ENCODE assay signal across 8 cellular contexts in the genomic region with DNA sequence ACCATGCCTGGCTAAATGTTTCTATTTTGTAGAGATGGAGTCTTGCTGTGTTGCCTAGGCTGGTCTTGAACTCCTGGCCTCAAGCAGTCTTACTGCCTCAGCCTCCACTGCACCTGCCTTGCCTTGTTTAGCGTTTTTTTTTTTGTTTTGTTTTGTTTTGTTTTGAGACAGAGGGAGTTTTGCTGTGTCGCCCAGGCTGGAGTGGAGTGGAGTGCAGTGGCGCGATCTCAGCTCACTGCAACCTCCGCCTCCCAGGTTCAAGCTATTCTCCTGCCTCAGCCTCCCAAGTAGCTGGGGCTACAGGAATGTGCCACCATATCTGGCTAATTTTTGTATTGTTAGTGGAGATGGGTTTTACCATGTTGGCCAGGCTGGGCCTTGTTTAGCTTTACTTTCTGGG. TPM values are rescaled to one million over a fixed set of nuclear protein-coding genes. Genes with fewer than 3 reads are reported as not detected.
DNase-seq lines count a peak whose midpoint lies in the region; ATAC-seq, FAIRE-seq and TF ChIP-seq lines count a peak whose summit lies in the region.
"Not testable (repeated sequence)": the region's sequence is repeated elsewhere in the genome, so short reads cannot be mapped to it uniquely, and the experiment has no call there.

No MANE protein-coding gene starts in this region.

- peaks cover 38% of the 10 kb centered on the region for H3K4me1 ChIP-seq in CD4-positive, CD25-positive, alpha-beta regulatory T cell (ENCODE audit: control insufficient read depth, insufficient read depth, low read length, poor library complexity, severe bottlenecking)
- not testable (repeated sequence) for H3K4me1 ChIP-seq in HEK293 (ENCODE audit: control insufficient read depth, insufficient read depth, low read length); H1 (replicated peaks in 1 of 4; ENCODE audit: control insufficient read depth in 3 of 4, insufficient read depth in 4 of 4, low read length in 3 of 4)
- peaks cover 13 to 24% of the 10 kb centered on the region in 2 experiments for H3K4me1 ChIP-seq in neutrophil (ENCODE audit: control insufficient read depth in 1 of 2, insufficient read depth in 1 of 2, low read depth in 1 of 2, low read length in 1 of 2)

- not testable (repeated sequence) for TF ChIP-seq EP300 in H1 (IDR thresholded peaks at IDR 0.05; ENCODE audit: borderline replicate concordance in 1 of 2, low read depth in 2 of 2, low read length in 2 of 2)

- H3K9me3 ChIP-seq in CD4-positive, CD25-positive, alpha-beta regulatory T cell (ENCODE audit: control insufficient read depth in 2 of 2, low read length in 2 of 2); HEK293 (ENCODE audit: control insufficient read depth, insufficient read depth, low read depth, low read length); H1 (ENCODE audit: insufficient read depth in 2 of 2, low read depth in 1 of 2, low read length in 1 of 2); neutrophil: not testable (repeated sequence)

- H2BK12ac ChIP-seq in H1 (ENCODE audit: low read depth, low read length), result not testable (repeated sequence)

- not testable (repeated sequence) for DNase-seq in CD4-positive, CD25-positive, alpha-beta regulatory T cell; activated T-cell treated with anti-CD3 and anti-CD28 coated beads, Interleukin-2, amount 50 U/mL, for 24 hours; activated naive CD8-positive, alpha-beta T cell treated with anti-CD3 and anti-CD28 coated beads, Interleukin-2, amount 50 U/mL, for 24 hours; H1 (ENCODE audit: low read depth in 1 of 2, low spot score in 2 of 2); mesothelial cell of epicardium (ENCODE audit: low spot score in 2 of 2, unreplicated experiment in 2 of 2)

- POLR2A ChIA-PET in HEK293 (lab: Yijun Ruan, JAX) (interaction anchor here (0.6 to 0.7 kb wide), 2 partner anchors 9 to 43 kb away, joined by 4 to 6 read pairs; no protein-coding TSS in a partner anchor), H1 (lab: Charles Lee; ENCODE audit: partially characterized antibody) (interaction anchor here (0.8 to 3.0 kb wide), 6 partner anchors 8 to 48 kb away, joined by 3 to 10 read pairs (median 3); a partner anchor contains a TSS)

- H3K36me3 ChIP-seq in CD4-positive, CD25-positive, alpha-beta regulatory T cell (ENCODE audit: control insufficient read depth, insufficient read depth, low read length); H1 (ENCODE audit: control insufficient read depth in 2 of 4, insufficient read depth in 4 of 4, low read length in 3 of 4); neutrophil: not testable (repeated sequence)
- H3K36me3 ChIP-seq in HEK293 (ENCODE audit: control insufficient read depth in 2 of 2, insufficient read depth in 1 of 2, low read length in 2 of 2), result peaks cover 22 to 25% of the 10 kb centered on the region in 2 experiments

- H2AFZ ChIP-seq in H1 (ENCODE audit: low read length), result not testable (repeated sequence)

- not testable (repeated sequence) for H4K91ac ChIP-seq in H1 (replicated peaks; ENCODE audit: insufficient read length, low read length)

- not testable (repeated sequence) for H3K4me3 ChIP-seq in CD4-positive, CD25-positive, alpha-beta regulatory T cell (ENCODE audit: low read depth, low read length); HEK293 (ENCODE audit: low read depth, low read length); H1 (ENCODE audit: extremely low read depth in 1 of 4, insufficient read depth in 2 of 4, low read depth in 3 of 4, low read length in 4 of 4); neutrophil (ENCODE audit: low read depth in 1 of 2, low read length in 1 of 2)

- not testable (repeated sequence) for FAIRE-seq in H1 (lab: Jason Lieb, UNC)

- H3K27me3 ChIP-seq in CD4-positive, CD25-positive, alpha-beta regulatory T cell (ENCODE audit: control insufficient read depth, insufficient read depth, low read length); H1 (replicated peaks in 1 of 4; ENCODE audit: control insufficient read depth in 3 of 4, extremely low read depth in 1 of 4, insufficient read depth in 3 of 4, low read length in 3 of 4); neutrophil: not testable (repeated sequence)

- H3K23me2 ChIP-seq in H1 (ENCODE audit: low read depth, low read length), result not testable (repeated sequence)

- H2BK15ac ChIP-seq in H1 (ENCODE audit: low read length), result not testable (repeated sequence)

- not testable (repeated sequence) for TF ChIP-seq POLR2A in H1 (IDR thresholded peaks at IDR 0.05; ENCODE audit: control extremely low read depth in 1 of 2, low read depth in 2 of 2, low read length in 2 of 2)

- H4K8ac ChIP-seq in H1 (ENCODE audit: extremely low read depth, insufficient read depth, low read length), result not testable (repeated sequence)

- TF ChIP-seq RAD21 in H1 (IDR thresholded peaks at IDR 0.05 in 1 of 2, conservative IDR thresholded peaks at IDR 0.05 in 1 of 2; ENCODE audit: low read depth in 2 of 2, low read length in 2 of 2), result not testable (repeated sequence)

- not testable (repeated sequence) for H3K79me1 ChIP-seq in H1 (ENCODE audit: low read depth, low read length)

- not testable (repeated sequence) for H2BK120ac ChIP-seq in H1 (replicated peaks; ENCODE audit: low read depth, low read length)

- CTCF ChIA-PET in HEK293 (lab: Yijun Ruan, JAX), result not testable (repeated sequence)
- CTCF ChIA-PET in H1 (lab: Charles Lee; ENCODE audit: partially characterized antibody), result interaction anchor here (0.6 to 2.6 kb wide), 10 partner anchors 10 to 177 kb away, joined by 3 to 13 read pairs (median 5); a partner anchor contains a TSS

- peaks cover 0 to 90% of the 10 kb centered on the region in 2 experiments; a peak in 3 of 4 replicates for H3K79me2 ChIP-seq in H1 (ENCODE audit: control insufficient read depth in 1 of 2, insufficient read depth in 2 of 2, low read length in 2 of 2)

- not testable (repeated sequence) for H3K23ac ChIP-seq in H1 (ENCODE audit: insufficient read length)

- H3K4me3 Mint-ChIP-seq in CD4-positive, CD25-positive, alpha-beta regulatory T cell, result peak overlapping the region in 3 of 4 donors; percentile 28 to 66 (median 50)
- H3K4me3 Mint-ChIP-seq in T-helper 1 cell treated with Interleukin-12 subunit alpha and Interleukin-12 subunit beta and Interleukin-4 antibody, amounts not matched to agents 30 μg/mL and 1 μg/mL, for 36 hours; activated T-cell treated with anti-CD3 and anti-CD28 coated beads, Interleukin-2, amount 50 U/mL, for 24 hours; activated naive CD8-positive, alpha-beta T cell treated with anti-CD3 and anti-CD28 coated beads, Interleukin-2, amount 50 U/mL, for 24 hours; mesothelial cell of epicardium: not testable (repeated sequence)

- not testable (repeated sequence) for TF ChIP-seq CTCF in HEK293 (tag by site-specific recombination; IDR thresholded peaks at IDR 0.05); H1 (IDR thresholded peaks at IDR 0.05; ENCODE audit: control extremely low read depth in 1 of 3, insufficient read depth in 1 of 3, low read depth in 1 of 3, low read length in 3 of 3); mesothelial cell of epicardium (IDR thresholded peaks at IDR 0.05; ENCODE audit: unreplicated experiment); neutrophil (IDR thresholded peaks at IDR 0.05)

- H2BK20ac ChIP-seq in H1 (ENCODE audit: low read length), result not testable (repeated sequence)

- not testable (repeated sequence) for H3K4ac ChIP-seq in H1 (replicated peaks; ENCODE audit: insufficient read length, low read depth, low read length)

- H3K4me2 ChIP-seq in H1 (ENCODE audit: insufficient read depth in 1 of 2, low read depth in 2 of 2, low read length in 2 of 2), result not testable (repeated sequence)

- H3K14ac ChIP-seq in H1 (ENCODE audit: insufficient read length), result not testable (repeated sequence)

- ATAC-seq in CD4-positive, CD25-positive, alpha-beta regulatory T cell (ENCODE audit: low read depth in 2 of 2); activated naive CD8-positive, alpha-beta T cell treated with anti-CD3 and anti-CD28 coated beads, Interleukin-2, amount 50 U/mL, for 24 hours: not testable (repeated sequence)

- H3K27ac ChIP-seq in CD4-positive, CD25-positive, alpha-beta regulatory T cell (ENCODE audit: insufficient read depth, low read length, poor library complexity, severe bottlenecking); HEK293 (ENCODE audit: extremely low read depth, low read depth, low read length); H1 (ENCODE audit: low read depth, low read length): not testable (repeated sequence)
- peak overlapping the region; percentile 77 for H3K27ac ChIP-seq in neutrophil

- not testable (repeated sequence) for H2BK5ac ChIP-seq in H1 (ENCODE audit: low read depth, low read length)

- 91% methylated on average over 3 of the region's 5 CpGs; no CpG with 5 or more reads in 1 of the 2 experiments for WGBS in H1 (ENCODE audit: extremely low coverage in 1 of 2, insufficient coverage in 1 of 2, insufficient read length in 1 of 2, insufficient replicate concordance in 2 of 2, low coverage in 1 of 2, low lambda C conversion rate in 2 of 2, missing lambda C conversion rate in 1 of 2), 2 experiments

- not testable (repeated sequence) for H3K56ac ChIP-seq in H1 (replicated peaks; ENCODE audit: insufficient read length, low read depth, low read length)

- not testable (repeated sequence) for H3K18ac ChIP-seq in H1 (ENCODE audit: extremely low read depth, low read length)

- H3K27me3 Mint-ChIP-seq in CD4-positive, CD25-positive, alpha-beta regulatory T cell; T-helper 1 cell treated with Interleukin-12 subunit alpha and Interleukin-12 subunit beta and Interleukin-4 antibody, amounts not matched to agents 30 μg/mL and 1 μg/mL, for 36 hours (ENCODE audit: low read depth); activated T-cell treated with anti-CD3 and anti-CD28 coated beads, Interleukin-2, amount 50 U/mL, for 24 hours; activated naive CD8-positive, alpha-beta T cell treated with anti-CD3 and anti-CD28 coated beads, Interleukin-2, amount 50 U/mL, for 24 hours; mesothelial cell of epicardium (ENCODE audit: low read depth): not testable (repeated sequence)

- H3K9ac ChIP-seq in H1 (replicated peaks in 1 of 4; ENCODE audit: extremely low read depth in 1 of 4, low read depth in 3 of 4, low read length in 3 of 4), result not testable (repeated sequence)

- H4K5ac ChIP-seq in H1 (ENCODE audit: insufficient read length, low read depth, low read length), result not testable (repeated sequence)

- H3K27ac Mint-ChIP-seq in CD4-positive, CD25-positive, alpha-beta regulatory T cell, result peak overlapping the region; percentile 65 to 82 (median 72)
- H3K27ac Mint-ChIP-seq in T-helper 1 cell treated with Interleukin-12 subunit alpha and Interleukin-12 subunit beta and Interleukin-4 antibody, amounts not matched to agents 30 μg/mL and 1 μg/mL, for 36 hours, result peak overlapping the region; percentile 26
- H3K27ac Mint-ChIP-seq in activated T-cell treated with anti-CD3 and anti-CD28 coated beads, Interleukin-2, amount 50 U/mL, for 24 hours, result peak overlapping the region; percentile 83
- peak overlapping the region; percentile 52 for H3K27ac Mint-ChIP-seq in activated naive CD8-positive, alpha-beta T cell treated with anti-CD3 and anti-CD28 coated beads, Interleukin-2, amount 50 U/mL, for 24 hours
- H3K27ac Mint-ChIP-seq in mesothelial cell of epicardium, result peak overlapping the region; percentile 3

- peaks cover 11% of the 10 kb centered on the region for H3K36me3 Mint-ChIP-seq in CD4-positive, CD25-positive, alpha-beta regulatory T cell
- H3K36me3 Mint-ChIP-seq in T-helper 1 cell treated with Interleukin-12 subunit alpha and Interleukin-12 subunit beta and Interleukin-4 antibody, amounts not matched to agents 30 μg/mL and 1 μg/mL, for 36 hours (ENCODE audit: low read depth), result peaks cover 13% of the 10 kb centered on the region
- peaks cover 66% of the 10 kb centered on the region for H3K36me3 Mint-ChIP-seq in activated T-cell treated with anti-CD3 and anti-CD28 coated beads, Interleukin-2, amount 50 U/mL, for 24 hours (ENCODE audit: low read depth)
- peaks cover 32% of the 10 kb centered on the region for H3K36me3 Mint-ChIP-seq in activated naive CD8-positive, alpha-beta T cell treated with anti-CD3 and anti-CD28 coated beads, Interleukin-2, amount 50 U/mL, for 24 hours (ENCODE audit: low read depth)
- peaks cover 18% of the 10 kb centered on the region for H3K36me3 Mint-ChIP-seq in mesothelial cell of epicardium

- H3K9me3 Mint-ChIP-seq in CD4-positive, CD25-positive, alpha-beta regulatory T cell; T-helper 1 cell treated with Interleukin-12 subunit alpha and Interleukin-12 subunit beta and Interleukin-4 antibody, amounts not matched to agents 30 μg/mL and 1 μg/mL, for 36 hours; activated T-cell treated with anti-CD3 and anti-CD28 coated beads, Interleukin-2, amount 50 U/mL, for 24 hours; activated naive CD8-positive, alpha-beta T cell treated with anti-CD3 and anti-CD28 coated beads, Interleukin-2, amount 50 U/mL, for 24 hours; mesothelial cell of epicardium: not testable (repeated sequence)

- H2AK5ac ChIP-seq in H1 (ENCODE audit: low read depth, low read length), result 0 out of 2 replicates have a peak overlapping the region, but pooled peaks have one; percentile 39

- H4K20me1 ChIP-seq in H1 (replicated peaks in 1 of 2; ENCODE audit: control insufficient read depth in 1 of 2, insufficient read depth in 2 of 2, low read length in 2 of 2), result peaks cover 12 to 16% of the 10 kb centered on the region in 2 experiments

- H3K4me1 Mint-ChIP-seq in CD4-positive, CD25-positive, alpha-beta regulatory T cell, result peaks cover 36 to 91% (median 59%) of the 10 kb centered on the region in 4 donors
- peaks cover 24% of the 10 kb centered on the region for H3K4me1 Mint-ChIP-seq in T-helper 1 cell treated with Interleukin-12 subunit alpha and Interleukin-12 subunit beta and Interleukin-4 antibody, amounts not matched to agents 30 μg/mL and 1 μg/mL, for 36 hours (ENCODE audit: low read depth)
- peaks cover 72% of the 10 kb centered on the region for H3K4me1 Mint-ChIP-seq in activated T-cell treated with anti-CD3 and anti-CD28 coated beads, Interleukin-2, amount 50 U/mL, for 24 hours (ENCODE audit: low read depth)
- H3K4me1 Mint-ChIP-seq in activated naive CD8-positive, alpha-beta T cell treated with anti-CD3 and anti-CD28 coated beads, Interleukin-2, amount 50 U/mL, for 24 hours, result peaks cover 73% of the 10 kb centered on the region
- H3K4me1 Mint-ChIP-seq in mesothelial cell of epicardium, result not testable (repeated sequence)

RNA-seq across cellular contexts. Expression of a gene that starts 27.0 kb away (rescaled TPM):
- total RNA-seq in CD4-positive, CD25-positive, alpha-beta regulatory T cell, result 181 TPM
- 100 to 1,000 TPM; 330 to 376 (median 350) TPM for polyA plus RNA-seq in CD4-positive, CD25-positive, alpha-beta regulatory T cell
- 194 and 203 TPM in 2 replicates for total RNA-seq in H1 (2021; fragmentation: NEBNext Ultra II Directional; extraction: Animal tissue kit (Norgen Biotek cat#: 25700))
- polyA plus RNA-seq in H1 (2011; rRNA removed), result 57.8 and 66.9 TPM in 2 replicates
- polyA plus RNA-seq in H1 (2011; cell fraction: cytosol; rRNA removed), result 57.5 TPM
- polyA plus RNA-seq in H1 (2011; cell fraction: nucleus; rRNA removed), result 20.2 TPM
- polyA plus RNA-seq in H1 (2012, experiment 1 of 2), result 137 to 209 TPM (median 142 TPM) in 4 replicates
- polyA plus RNA-seq in H1 (2012, experiment 2 of 2), result 246 TPM
- polyA plus RNA-seq in H1 (2013, experiment 1 of 2), result 91.5 TPM
- polyA plus RNA-seq in H1 (2013, experiment 2 of 2), result 95.8 TPM
- 46.3 and 52.7 TPM in 2 replicates for polyA minus RNA-seq in H1 (2011; rRNA and poly(A)+ RNA removed)
- polyA minus RNA-seq in H1 (2011; cell fraction: cytosol; rRNA and poly(A)+ RNA removed), result 70.2 TPM
- 30.4 TPM for polyA minus RNA-seq in H1 (2011; cell fraction: nucleus; rRNA and poly(A)+ RNA removed)
- 119 to 125 TPM (median 123 TPM) in 3 replicates for total RNA-seq in mesothelial cell of epicardium

Comparison
In these comparisons a context has a peak if more than half of its experiments do, and no peak if none do; other contexts are left out.
1. H3K27ac Mint-ChIP-seq: peak in every context shown above with its lines; median percentile 83 in activated T-cell treated with anti-CD3 and anti-CD28 coated beads, Interleukin-2, amount 50 U/mL, for 24 hours; 72 in CD4-positive, CD25-positive, alpha-beta regulatory T cell; 52 in activated naive CD8-positive, alpha-beta T cell treated with anti-CD3 and anti-CD28 coated beads, Interleukin-2, amount 50 U/mL, for 24 hours; 26 in T-helper 1 cell treated with Interleukin-12 subunit alpha and Interleukin-12 subunit beta and Interleukin-4 antibody, amounts not matched to agents 30 μg/mL and 1 μg/mL, for 36 hours; 3 in mesothelial cell of epicardium.